In the genomic region with DNA sequence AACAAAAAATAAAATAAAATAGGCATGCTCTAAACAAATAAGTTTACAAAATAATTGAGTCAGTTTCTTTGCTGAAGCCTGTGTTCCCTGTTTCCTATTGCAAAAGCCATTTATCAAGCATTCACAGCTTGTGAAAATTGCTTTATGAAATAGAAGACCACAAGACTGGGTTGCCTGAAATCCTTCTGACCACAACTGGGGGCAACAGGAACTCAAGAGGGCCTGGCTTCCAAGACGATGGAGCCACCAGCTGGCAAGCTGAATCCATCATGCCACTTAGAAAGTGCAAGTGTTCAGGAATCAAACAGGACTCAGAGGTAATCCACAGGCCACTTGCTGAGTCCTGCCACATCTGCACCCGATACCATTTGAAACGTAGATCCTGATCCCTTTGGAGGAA, we compare ENCODE assay signal across 1 cellular context.
TF ChIP-seq lines count a peak whose summit lies in the region.

No MANE protein-coding gene starts in this region.

TF ChIP-seq in GM23338, 12 proteins besides CTCF, POLR2A, EP300 and RAD21 (continued from another document):
- TF ChIP-seq EZH2phosphoT487 (IDR thresholded peaks at IDR 0.05; ENCODE audit: unreplicated experiment) (no peak), ZNF114 (CRISPR knock-in tag; IDR thresholded peaks at IDR 0.05) (no peak)
